ENCODE assay signal across 7 cellular contexts in the genomic region with DNA sequence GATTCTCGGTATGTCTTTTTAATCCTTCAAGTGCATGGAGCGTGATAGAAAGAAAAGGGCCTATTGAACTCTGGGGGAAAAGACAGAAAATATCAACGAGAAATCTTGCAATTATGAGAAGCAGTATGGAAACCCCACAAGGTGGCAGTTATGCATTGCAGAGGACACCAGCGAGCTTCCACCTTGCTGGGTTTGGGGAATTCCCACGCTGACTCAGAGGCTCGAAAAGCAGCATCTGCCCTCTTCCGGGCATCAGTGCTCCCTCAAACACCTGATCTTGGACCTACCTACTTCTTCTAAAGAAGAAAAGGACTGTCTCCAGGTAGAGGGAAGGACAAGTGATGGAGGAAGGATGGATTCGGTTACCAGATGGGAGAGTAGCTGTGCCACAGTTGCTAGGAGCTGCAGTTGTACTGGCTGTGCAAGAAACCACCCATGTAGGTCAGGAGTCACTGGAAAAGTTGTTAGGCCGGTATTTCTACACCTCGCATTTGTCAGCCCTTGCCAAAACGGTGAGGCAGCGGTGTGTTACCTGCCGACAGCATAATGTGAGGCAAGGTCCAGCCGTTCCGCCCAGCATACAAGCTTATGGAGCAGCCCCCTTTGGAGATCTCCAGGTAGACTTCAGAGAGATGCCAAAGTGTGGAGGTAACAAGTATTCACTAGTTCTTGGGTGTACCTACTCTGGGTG. TPM values are rescaled to one million over a fixed set of nuclear protein-coding genes. Genes with fewer than 3 reads are reported as not detected.
DNase-seq lines count a peak whose midpoint lies in the region; ATAC-seq, FAIRE-seq and TF ChIP-seq lines count a peak whose summit lies in the region.
"Not testable (repeated sequence)": the region's sequence is repeated elsewhere in the genome, so short reads cannot be mapped to it uniquely, and the experiment has no call there.

No MANE protein-coding gene starts in this region.

- WGBS in H1 (ENCODE audit: extremely low coverage in 1 of 2, insufficient coverage in 1 of 2, insufficient read length in 1 of 2, insufficient replicate concordance in 2 of 2, low coverage in 1 of 2, low lambda C conversion rate in 2 of 2, missing lambda C conversion rate in 1 of 2), 2 experiments, result 82% methylated on average over 15 of the region's 15 CpGs; no CpG with 5 or more reads in 1 of the 2 experiments

- H3K4me2 ChIP-seq in PC-3 (ENCODE audit: low read length), result peak overlapping the region; percentile 82
- H3K4me2 ChIP-seq in H1 (ENCODE audit: insufficient read depth in 1 of 2, low read depth in 2 of 2, low read length in 2 of 2), result not testable (repeated sequence)
- H3K4me2 ChIP-seq in parathyroid adenoma (ENCODE audit: low read length), result peak overlapping the region; percentile 81

- H2BK15ac ChIP-seq in H1 (ENCODE audit: low read length), result not testable (repeated sequence)

- H4K8ac ChIP-seq in H1 (ENCODE audit: extremely low read depth, insufficient read depth, low read length), result not testable (repeated sequence)

- not testable (repeated sequence) for TF ChIP-seq EP300 in H1 (IDR thresholded peaks at IDR 0.05; ENCODE audit: borderline replicate concordance in 1 of 2, low read depth in 2 of 2, low read length in 2 of 2)

- DNase-seq in GM12892 (ENCODE audit: insufficient read length); H1 (ENCODE audit: low read depth in 1 of 2, low spot score in 2 of 2): not testable (repeated sequence)
- peak; percentile 85 for DNase-seq in PC-3
- DNase-seq in activated CD4-positive, alpha-beta T cell treated with anti-CD3 and anti-CD28 coated beads, Interleukin-2, amount 10 ng/mL, durations not matched to agents 7 days and 5 days, result peak; percentile 60
- DNase-seq in activated T-helper 9 cell treated with anti-CD3 and anti-CD28 coated beads, Interleukin-2, amount 50 U/mL, for 16 hours (ENCODE audit: low read depth), result peak; percentile 61
- DNase-seq in stimulated activated CD8-positive, alpha-beta memory T cell treated with anti-CD3 and anti-CD28 coated beads, Interleukin-12 subunit alpha, Interleukin-12 subunit beta, amount 100 ng/mL, for 4 hours (ENCODE audit: low read depth), result peak; percentile 54

- not testable (repeated sequence) for H3K23me2 ChIP-seq in H1 (ENCODE audit: low read depth, low read length)

- intact Hi-C loops in PC-3 (cut with micrococcal nuclease), result not testable (repeated sequence)

- not testable (repeated sequence) for H3K79me2 ChIP-seq in PC-3 (ENCODE audit: low read length); H1 (ENCODE audit: control insufficient read depth in 1 of 2, insufficient read depth in 2 of 2, low read length in 2 of 2); parathyroid adenoma

- 0 out of 2 replicates have a peak overlapping the region, but pooled peaks have one; percentile 21 for H3K9ac ChIP-seq in PC-3 (ENCODE audit: low read length)
- H3K9ac ChIP-seq in H1 (replicated peaks in 1 of 4; ENCODE audit: extremely low read depth in 1 of 4, low read depth in 3 of 4, low read length in 3 of 4); parathyroid adenoma: not testable (repeated sequence)

- not testable (repeated sequence) for BruUV-seq in PC-3 (replicated peaks; lab: Mats Ljungman, UMichigan)

- H3K27ac Mint-ChIP-seq in activated CD4-positive, alpha-beta T cell treated with anti-CD3 and anti-CD28 coated beads, Interleukin-2, amount 10 ng/mL, durations not matched to agents 7 days and 5 days, result not testable (repeated sequence)

- TF ChIP-seq POLR2A in GM12892 (IDR thresholded peaks at IDR 0.05; ENCODE audit: low read depth, low read length); H1 (IDR thresholded peaks at IDR 0.05; ENCODE audit: control extremely low read depth in 1 of 2, low read depth in 2 of 2, low read length in 2 of 2): not testable (repeated sequence)

- H2BK20ac ChIP-seq in H1 (ENCODE audit: low read length), result not testable (repeated sequence)

- not testable (repeated sequence) for H3K9me2 ChIP-seq in PC-3 (replicated peaks; ENCODE audit: low read length)

- not testable (repeated sequence) for H3K27me3 Mint-ChIP-seq in activated CD4-positive, alpha-beta T cell treated with anti-CD3 and anti-CD28 coated beads, Interleukin-2, amount 10 ng/mL, durations not matched to agents 7 days and 5 days

- H4K5ac ChIP-seq in H1 (ENCODE audit: insufficient read length, low read depth, low read length), result not testable (repeated sequence)

- H3K18ac ChIP-seq in H1 (ENCODE audit: extremely low read depth, low read length), result not testable (repeated sequence)

- not testable (repeated sequence) for H4K20me1 ChIP-seq in PC-3 (ENCODE audit: low read length); H1 (replicated peaks in 1 of 2; ENCODE audit: control insufficient read depth in 1 of 2, insufficient read depth in 2 of 2, low read length in 2 of 2)

- not testable (repeated sequence) for H2BK12ac ChIP-seq in H1 (ENCODE audit: low read depth, low read length)

- H3K36me3 ChIP-seq in PC-3 (ENCODE audit: low read depth, low read length); H1 (ENCODE audit: control insufficient read depth in 2 of 4, insufficient read depth in 4 of 4, low read length in 3 of 4); parathyroid adenoma (ENCODE audit: control insufficient read depth, insufficient read depth, low read length): not testable (repeated sequence)

- not testable (repeated sequence) for H3K4me1 Mint-ChIP-seq in activated CD4-positive, alpha-beta T cell treated with anti-CD3 and anti-CD28 coated beads, Interleukin-2, amount 10 ng/mL, durations not matched to agents 7 days and 5 days

- H3K9me3 Mint-ChIP-seq in activated CD4-positive, alpha-beta T cell treated with anti-CD3 and anti-CD28 coated beads, Interleukin-2, amount 10 ng/mL, durations not matched to agents 7 days and 5 days, result not testable (repeated sequence)

- H3K36me3 Mint-ChIP-seq in activated CD4-positive, alpha-beta T cell treated with anti-CD3 and anti-CD28 coated beads, Interleukin-2, amount 10 ng/mL, durations not matched to agents 7 days and 5 days (ENCODE audit: low read depth), result not testable (repeated sequence)

- not testable (repeated sequence) for H3K79me1 ChIP-seq in H1 (ENCODE audit: low read depth, low read length)

- not testable (repeated sequence) for H3F3A ChIP-seq in PC-3 (ENCODE audit: low read length, unreplicated experiment)

- not testable (repeated sequence) for ATAC-seq in PC-3

- not testable (repeated sequence) for H3K9me3 ChIP-seq in PC-3 (ENCODE audit: low read length); H1 (ENCODE audit: insufficient read depth in 2 of 2, low read depth in 1 of 2, low read length in 1 of 2); parathyroid adenoma (ENCODE audit: control insufficient read depth, low read length)

- not testable (repeated sequence) for H4K91ac ChIP-seq in H1 (replicated peaks; ENCODE audit: insufficient read length, low read length)

- peak; percentile 59 for TF ChIP-seq CTCF in PC-3 (conservative IDR thresholded peaks at IDR 0.05; ENCODE audit: low read depth, low read length)
- TF ChIP-seq CTCF in H1 (IDR thresholded peaks at IDR 0.05; ENCODE audit: control extremely low read depth in 1 of 3, insufficient read depth in 1 of 3, low read depth in 1 of 3, low read length in 3 of 3), result peak in 1 of 3 experiments; percentile 11; a peak in 2 of 4 replicates
- TF ChIP-seq CTCF in parathyroid adenoma (IDR thresholded peaks at IDR 0.05), result peak; percentile 68

- H2AFZ ChIP-seq in PC-3 (ENCODE audit: low read length) (peak overlapping the region; percentile 71), parathyroid adenoma (peak overlapping the region; percentile 72)
- H2AFZ ChIP-seq in H1 (ENCODE audit: low read length), result not testable (repeated sequence)

- not testable (repeated sequence) for H3K14ac ChIP-seq in H1 (ENCODE audit: insufficient read length)

- not testable (repeated sequence) for H2BK120ac ChIP-seq in H1 (replicated peaks; ENCODE audit: low read depth, low read length)

- not testable (repeated sequence) for H2AK5ac ChIP-seq in H1 (ENCODE audit: low read depth, low read length)

- peak; percentile 73 for FAIRE-seq in GM12892 (lab: Jason Lieb, UNC)
- not testable (repeated sequence) for FAIRE-seq in H1 (lab: Jason Lieb, UNC)

- H3K27ac ChIP-seq in PC-3 (ENCODE audit: low read length) (peak overlapping the region; percentile 66), parathyroid adenoma (peak overlapping the region; percentile 88)
- H3K27ac ChIP-seq in H1 (ENCODE audit: low read depth, low read length), result not testable (repeated sequence)

- peak overlapping the region; percentile 64 for H3K4me3 ChIP-seq in PC-3 (ENCODE audit: low read length)
- not testable (repeated sequence) for H3K4me3 ChIP-seq in H1 (ENCODE audit: extremely low read depth in 1 of 4, insufficient read depth in 2 of 4, low read depth in 3 of 4, low read length in 4 of 4)
- peak overlapping the region; percentile 36 for H3K4me3 ChIP-seq in parathyroid adenoma (ENCODE audit: low read depth, low read length)

- POLR2A ChIA-PET in PC-3 (lab: Charles Lee; ENCODE audit: unreplicated experiment) (interaction anchor here (0.6 kb wide), 1 partner anchor 418 kb away, joined by 3 read pairs; no protein-coding TSS in a partner anchor), H1 (lab: Charles Lee; ENCODE audit: partially characterized antibody) (interaction anchor here (0.7 kb wide), 1 partner anchor 105 kb away, joined by 3 read pairs; no protein-coding TSS in a partner anchor)
- POLR2A ChIA-PET in activated CD4-positive, alpha-beta T cell treated with anti-CD3 and anti-CD28 coated beads, Interleukin-2, amount 10 ng/mL, durations not matched to agents 7 days and 5 days (lab: Charles Lee), result not testable (repeated sequence)

- TF ChIP-seq RAD21 in H1 (IDR thresholded peaks at IDR 0.05 in 1 of 2, conservative IDR thresholded peaks at IDR 0.05 in 1 of 2; ENCODE audit: low read depth in 2 of 2, low read length in 2 of 2), result peak; percentile 29 to 32; a peak in 3 of 4 replicates

- not testable (repeated sequence) for H2BK5ac ChIP-seq in H1 (ENCODE audit: low read depth, low read length)

- H3K23ac ChIP-seq in H1 (ENCODE audit: insufficient read length), result not testable (repeated sequence)

- not testable (repeated sequence) for H3K27me3 ChIP-seq in PC-3 (ENCODE audit: low read length); H1 (replicated peaks in 1 of 4; ENCODE audit: control insufficient read depth in 3 of 4, extremely low read depth in 1 of 4, insufficient read depth in 3 of 4, low read length in 3 of 4); parathyroid adenoma (ENCODE audit: control insufficient read depth, insufficient read depth, low read length)

- not testable (repeated sequence) for H3K4me3 Mint-ChIP-seq in activated CD4-positive, alpha-beta T cell treated with anti-CD3 and anti-CD28 coated beads, Interleukin-2, amount 10 ng/mL, durations not matched to agents 7 days and 5 days

- not testable (repeated sequence) for H3K56ac ChIP-seq in H1 (replicated peaks; ENCODE audit: insufficient read length, low read depth, low read length)

- peaks cover 13% of the 10 kb centered on the region for H3K4me1 ChIP-seq in PC-3 (ENCODE audit: insufficient read depth, low read length)
- not testable (repeated sequence) for H3K4me1 ChIP-seq in H1 (replicated peaks in 1 of 4; ENCODE audit: control insufficient read depth in 3 of 4, insufficient read depth in 4 of 4, low read length in 3 of 4)
- H3K4me1 ChIP-seq in parathyroid adenoma, result peaks cover 13% of the 10 kb centered on the region

- CTCF ChIA-PET in PC-3 (lab: Charles Lee), result interaction anchor here (1.0 kb wide), 1 partner anchor 47 kb away, joined by 3 read pairs; no protein-coding TSS in a partner anchor
- CTCF ChIA-PET in activated CD4-positive, alpha-beta T cell treated with anti-CD3 and anti-CD28 coated beads, Interleukin-2, amount 10 ng/mL, durations not matched to agents 7 days and 5 days (lab: Charles Lee), result not testable (repeated sequence)
- CTCF ChIA-PET in H1 (lab: Charles Lee; ENCODE audit: partially characterized antibody), result interaction anchor here (0.8 to 2.1 kb wide), 6 partner anchors 13 to 92 kb away, joined by 3 to 10 read pairs (median 4); a partner anchor contains a TSS

- not testable (repeated sequence) for H3K4ac ChIP-seq in H1 (replicated peaks; ENCODE audit: insufficient read length, low read depth, low read length)

RNA-seq across cellular contexts. Expression of a gene that starts 29.0 kb away (rescaled TPM):
- 22.9 TPM for polyA plus RNA-seq in GM12892 (2012; ENCODE audit: missing spikeins)
- total RNA-seq in PC-3 (2014; rRNA removed), result 51.8 and 54.2 TPM in 2 replicates
- total RNA-seq in activated CD4-positive, alpha-beta T cell treated with anti-CD3 and anti-CD28 coated beads, Interleukin-2, amount 10 ng/mL, durations not matched to agents 7 days and 5 days, result 10 to 100 TPM; 58.2 to 69.0 TPM
- 24.3 and 25.2 TPM in 2 replicates for total RNA-seq in H1 (2021; fragmentation: NEBNext Ultra II Directional; extraction: Animal tissue kit (Norgen Biotek cat#: 25700))
- 30.1 and 31.2 TPM in 2 replicates for polyA plus RNA-seq in H1 (2011; rRNA removed)
- polyA plus RNA-seq in H1 (2011; cell fraction: cytosol; rRNA removed), result 20.9 TPM
- polyA plus RNA-seq in H1 (2011; cell fraction: nucleus; rRNA removed), result 45.3 TPM
- 15.6 to 18.4 TPM (median 17.5 TPM) in 4 replicates for polyA plus RNA-seq in H1 (2012, experiment 1 of 2)
- polyA plus RNA-seq in H1 (2012, experiment 2 of 2), result 16.0 TPM
- 27.3 TPM for polyA plus RNA-seq in H1 (2013, experiment 1 of 2)
- 37.1 TPM for polyA plus RNA-seq in H1 (2013, experiment 2 of 2)
- 32.0 and 32.9 TPM in 2 replicates for polyA minus RNA-seq in H1 (2011; rRNA and poly(A)+ RNA removed)
- polyA minus RNA-seq in H1 (2011; cell fraction: cytosol; rRNA and poly(A)+ RNA removed), result 11.2 TPM
- 17.3 TPM for polyA minus RNA-seq in H1 (2011; cell fraction: nucleus; rRNA and poly(A)+ RNA removed)

RNA-seq across cellular contexts. Expression of a gene that starts 44.8 kb away (rescaled TPM):
- polyA plus RNA-seq in GM12892 (2012; ENCODE audit: missing spikeins), result 95.6 TPM
- 55.5 and 70.5 TPM in 2 replicates for total RNA-seq in PC-3 (2014; rRNA removed)
- total RNA-seq in activated CD4-positive, alpha-beta T cell treated with anti-CD3 and anti-CD28 coated beads, Interleukin-2, amount 10 ng/mL, durations not matched to agents 7 days and 5 days, result 10 to 100 TPM; 81.1 to 83.6 TPM
- total RNA-seq in H1 (2021; fragmentation: NEBNext Ultra II Directional; extraction: Animal tissue kit (Norgen Biotek cat#: 25700)), result 59.9 and 62.2 TPM in 2 replicates
- 57.9 and 67.8 TPM in 2 replicates for polyA plus RNA-seq in H1 (2011; rRNA removed)
- 63.9 TPM for polyA plus RNA-seq in H1 (2011; cell fraction: cytosol; rRNA removed)
- polyA plus RNA-seq in H1 (2011; cell fraction: nucleus; rRNA removed), result 75.4 TPM
- 53.2 to 66.3 TPM (median 60.8 TPM) in 4 replicates for polyA plus RNA-seq in H1 (2012, experiment 1 of 2)
- 36.9 TPM for polyA plus RNA-seq in H1 (2012, experiment 2 of 2)
- polyA plus RNA-seq in H1 (2013, experiment 1 of 2), result 68.3 TPM
- 67.6 TPM for polyA plus RNA-seq in H1 (2013, experiment 2 of 2)
- 26.1 and 42.8 TPM in 2 replicates for polyA minus RNA-seq in H1 (2011; rRNA and poly(A)+ RNA removed)
- 21.1 TPM for polyA minus RNA-seq in H1 (2011; cell fraction: cytosol; rRNA and poly(A)+ RNA removed)
- polyA minus RNA-seq in H1 (2011; cell fraction: nucleus; rRNA and poly(A)+ RNA removed), result 40.8 TPM

RNA-seq across cellular contexts. Expression of a gene that starts 45.3 kb away (rescaled TPM):
- not detected for polyA plus RNA-seq in GM12892 (2012; ENCODE audit: missing spikeins)
- not detected in 2 replicates for total RNA-seq in PC-3 (2014; rRNA removed)
- under 1 TPM in 1 of 2 experiments, not detected in 1; 0.50 TPM for total RNA-seq in activated CD4-positive, alpha-beta T cell treated with anti-CD3 and anti-CD28 coated beads, Interleukin-2, amount 10 ng/mL, durations not matched to agents 7 days and 5 days
- 0.39 and 0.55 TPM in 2 replicates for total RNA-seq in H1 (2021; fragmentation: NEBNext Ultra II Directional; extraction: Animal tissue kit (Norgen Biotek cat#: 25700))
- 0.53 and 0.70 TPM in 2 replicates for polyA plus RNA-seq in H1 (2011; rRNA removed)
- polyA plus RNA-seq in H1 (2011; cell fraction: cytosol; rRNA removed), result 0.27 TPM
- polyA plus RNA-seq in H1 (2011; cell fraction: nucleus; rRNA removed), result 0.64 TPM
- 0.49 to 0.90 TPM (median 0.61 TPM) in 4 replicates for polyA plus RNA-seq in H1 (2012, experiment 1 of 2)
- 0.39 TPM for polyA plus RNA-seq in H1 (2012, experiment 2 of 2)
- 0.77 TPM for polyA plus RNA-seq in H1 (2013, experiment 1 of 2)
- 0.75 TPM for polyA plus RNA-seq in H1 (2013, experiment 2 of 2)
- 0.47 and 0.61 TPM in 2 replicates for polyA minus RNA-seq in H1 (2011; rRNA and poly(A)+ RNA removed)
- polyA minus RNA-seq in H1 (2011; cell fraction: cytosol; rRNA and poly(A)+ RNA removed), result not detected
- 2.1 TPM for polyA minus RNA-seq in H1 (2011; cell fraction: nucleus; rRNA and poly(A)+ RNA removed)
